In the genomic region with DNA sequence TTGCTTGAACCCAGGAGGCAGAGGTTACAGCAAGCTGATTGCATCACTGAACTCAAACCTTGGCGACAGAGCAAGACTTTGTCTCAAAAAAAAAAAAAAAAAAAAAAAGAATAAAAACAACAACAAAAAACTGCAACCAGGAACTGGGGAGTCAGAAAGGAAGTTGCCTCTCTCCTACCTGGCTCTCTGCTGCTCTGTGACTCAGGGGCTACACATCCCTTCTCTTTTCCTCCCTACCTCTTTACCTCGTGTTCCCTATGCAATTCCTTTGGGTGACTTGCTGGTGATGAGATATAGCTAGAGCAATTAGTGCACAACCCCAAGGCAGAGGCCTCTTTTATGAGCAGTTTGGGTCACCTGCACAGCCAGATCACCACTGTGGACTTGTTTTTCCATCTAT, we compare ENCODE assay signal across 15 cellular contexts.
DNase-seq lines count a peak whose midpoint lies in the region; ATAC-seq and TF ChIP-seq lines count a peak whose summit lies in the region.
"Had no signal": no experiment of that assay in that cellular context is flagged by ENCODE, and none has a peak within 500 bp of the region (broad histone marks: within the 10 kb centered on the region; RNA-seq: fewer than 3 reads in every experiment).

No MANE protein-coding gene starts in this region.

- H3K27me3 Mint-ChIP-seq in activated naive CD4-positive, alpha-beta T cell treated with anti-CD3 and anti-CD28 coated beads, Interleukin-2, amount 10 ng/mL, durations not matched to agents 7 days and 5 days: no peaks in the 10 kb centered on the region
- H3K27me3 Mint-ChIP-seq in natural killer cell (ENCODE audit: low read depth in 2 of 2): no peaks in the 10 kb centered on the region
- H3K27me3 Mint-ChIP-seq: activated CD4-positive, alpha-beta T cell treated with anti-CD3 and anti-CD28 coated beads, Interleukin-2, amount 10 ng/mL, durations not matched to agents 7 days and 5 days had no signal

- H3K4me1 ChIP-seq in neutrophil (ENCODE audit: control insufficient read depth in 1 of 2, insufficient read depth in 1 of 2, low read depth in 1 of 2, low read length in 1 of 2): peaks cover 0 to 3% of the 10 kb centered on the region in 2 experiments

- no peak for TF ChIP-seq CTCF in cardiac fibroblast (IDR thresholded peaks at IDR 0.05; ENCODE audit: low read depth, low read length)
- TF ChIP-seq CTCF in neutrophil (IDR thresholded peaks at IDR 0.05): no peak
- TF ChIP-seq CTCF in natural killer cell (IDR thresholded peaks at IDR 0.05): no peak

- H3K27ac Mint-ChIP-seq in activated naive CD4-positive, alpha-beta T cell treated with anti-CD3 and anti-CD28 coated beads, Interleukin-2, amount 10 ng/mL, durations not matched to agents 7 days and 5 days: peak overlapping the region; percentile 17
- H3K27ac Mint-ChIP-seq in activated naive CD4-positive, alpha-beta T cell treated with anti-CD3 and anti-CD28 coated beads, Interleukin-2, amount 50 U/mL, for 72 hours: peak overlapping the region in 1 of 2 donors; percentile 51
- H3K27ac Mint-ChIP-seq in natural killer cell: no peak overlapping the region

- H3K9me3 ChIP-seq in MG63 (no peaks in the 10 kb centered on the region), neutrophil (no peaks in the 10 kb centered on the region)
- H3K9me3 ChIP-seq: ovary had no signal

- peaks cover 15% of the 10 kb centered on the region for H3K4me1 Mint-ChIP-seq in activated naive CD4-positive, alpha-beta T cell treated with anti-CD3 and anti-CD28 coated beads, Interleukin-2, amount 10 ng/mL, durations not matched to agents 7 days and 5 days
- no peaks in the 10 kb centered on the region for H3K4me1 Mint-ChIP-seq in natural killer cell

- no peak overlapping the region for H3K4me3 Mint-ChIP-seq in activated naive CD4-positive, alpha-beta T cell treated with anti-CD3 and anti-CD28 coated beads, Interleukin-2, amount 10 ng/mL, durations not matched to agents 7 days and 5 days
- no peak overlapping the region for H3K4me3 Mint-ChIP-seq in natural killer cell
- H3K4me3 Mint-ChIP-seq: activated CD4-positive, alpha-beta T cell treated with anti-CD3 and anti-CD28 coated beads, Interleukin-2, amount 10 ng/mL, durations not matched to agents 7 days and 5 days had no signal

- peak overlapping the region; percentile 27 for H3K27ac ChIP-seq in neutrophil
- H3K27ac ChIP-seq: ovary had no signal

- H3K27me3 ChIP-seq in MG63: no peaks in the 10 kb centered on the region
- H3K27me3 ChIP-seq in neutrophil: no peaks in the 10 kb centered on the region
- H3K27me3 ChIP-seq: ovary had no signal

- CTCF ChIA-PET in activated naive CD4-positive, alpha-beta T cell treated with anti-CD3 and anti-CD28 coated beads, Interleukin-2, amount 10 ng/mL, durations not matched to agents 7 days and 5 days (lab: Charles Lee): interaction anchor here (0.6 to 2.3 kb wide), 8 partner anchors 9 to 124 kb away, joined by 3 to 9 read pairs (median 3); no protein-coding TSS in a partner anchor

- no peak for ATAC-seq in activated naive CD4-positive, alpha-beta T cell treated with anti-CD3 and anti-CD28 coated beads, Interleukin-2, amount 50 U/mL, for 72 hours
- ATAC-seq in GM19455 (IDR thresholded peaks at IDR 0.05; ENCODE audit: unreplicated experiment) (no peak), natural killer cell (no peak), HG03097 (IDR thresholded peaks at IDR 0.05; ENCODE audit: low FRiP score, unreplicated experiment) (no peak)
- ATAC-seq: left lobe of liver had no signal

- peaks cover 95% of the 10 kb centered on the region for H3K36me3 ChIP-seq in MG63
- peaks cover 70% of the 10 kb centered on the region for H3K36me3 ChIP-seq in neutrophil
- H3K36me3 ChIP-seq: ovary had no signal

- H3K36me3 Mint-ChIP-seq in activated naive CD4-positive, alpha-beta T cell treated with anti-CD3 and anti-CD28 coated beads, Interleukin-2, amount 10 ng/mL, durations not matched to agents 7 days and 5 days: peaks cover 57% of the 10 kb centered on the region
- peaks cover 14 to 33% of the 10 kb centered on the region in 2 donors for H3K36me3 Mint-ChIP-seq in activated naive CD4-positive, alpha-beta T cell treated with anti-CD3 and anti-CD28 coated beads, Interleukin-2, amount 50 U/mL, for 72 hours
- H3K36me3 Mint-ChIP-seq in natural killer cell: peaks cover 10% of the 10 kb centered on the region

- no peak for DNase-seq in activated naive CD4-positive, alpha-beta T cell treated with anti-CD3 and anti-CD28 coated beads, Interleukin-2, amount 10 ng/mL, durations not matched to agents 7 days and 5 days
- DNase-seq in activated naive CD4-positive, alpha-beta T cell treated with anti-CD3 and anti-CD28 coated beads, Interleukin-2, amount 50 U/mL, for 72 hours (ENCODE audit: low spot score in 2 of 2): no peak
- DNase-seq in MG63 (peak; percentile 27), cardiac fibroblast (ENCODE audit: low read depth in 2 of 2) (peak; percentile 47 to 59), natural killer cell (no peak)
- DNase-seq: cerebellar nuclear complex; NCI-H2081; NCI-H524; ovary; stimulated activated CD4-positive, alpha-beta T cell treated with anti-CD3 and anti-CD28 coated beads, Interleukin-1b, Interleukin-23, amount 100 ng/mL, for 48 hours had no signal

- H3K9me3 Mint-ChIP-seq in activated naive CD4-positive, alpha-beta T cell treated with anti-CD3 and anti-CD28 coated beads, Interleukin-2, amount 10 ng/mL, durations not matched to agents 7 days and 5 days: no peaks in the 10 kb centered on the region
- no peaks in the 10 kb centered on the region for H3K9me3 Mint-ChIP-seq in activated naive CD4-positive, alpha-beta T cell treated with anti-CD3 and anti-CD28 coated beads, Interleukin-2, amount 50 U/mL, for 72 hours
- no peaks in the 10 kb centered on the region for H3K9me3 Mint-ChIP-seq in natural killer cell
- H3K9me3 Mint-ChIP-seq: activated CD4-positive, alpha-beta T cell treated with anti-CD3 and anti-CD28 coated beads, Interleukin-2, amount 10 ng/mL, durations not matched to agents 7 days and 5 days had no signal

- intact Hi-C loops in natural killer cell (cut with micrococcal nuclease): no loop called here

- H3K4me3 ChIP-seq in MG63 (no peak overlapping the region), cardiac fibroblast (replicated peaks in 1 of 2; ENCODE audit: low read depth in 2 of 2, low read length in 2 of 2) (no peak overlapping the region), neutrophil (ENCODE audit: low read depth in 1 of 2, low read length in 1 of 2) (no peak overlapping the region)
- H3K4me3 ChIP-seq: ovary had no signal

Comparison
In these comparisons a context has a peak if more than half of its experiments do, and no peak if none do; other contexts are left out.
1. DNase-seq: peak in MG63 (single experiment) and cardiac fibroblast (2 of 2); none in activated naive CD4-positive, alpha-beta T cell treated with anti-CD3 and anti-CD28 coated beads, Interleukin-2, amount 10 ng/mL, durations not matched to agents 7 days and 5 days (single experiment), activated naive CD4-positive, alpha-beta T cell treated with anti-CD3 and anti-CD28 coated beads, Interleukin-2, amount 50 U/mL, for 72 hours (0 of 2) and natural killer cell (single experiment).